ENCODE assay signal across 8 cellular contexts in the genomic region with DNA sequence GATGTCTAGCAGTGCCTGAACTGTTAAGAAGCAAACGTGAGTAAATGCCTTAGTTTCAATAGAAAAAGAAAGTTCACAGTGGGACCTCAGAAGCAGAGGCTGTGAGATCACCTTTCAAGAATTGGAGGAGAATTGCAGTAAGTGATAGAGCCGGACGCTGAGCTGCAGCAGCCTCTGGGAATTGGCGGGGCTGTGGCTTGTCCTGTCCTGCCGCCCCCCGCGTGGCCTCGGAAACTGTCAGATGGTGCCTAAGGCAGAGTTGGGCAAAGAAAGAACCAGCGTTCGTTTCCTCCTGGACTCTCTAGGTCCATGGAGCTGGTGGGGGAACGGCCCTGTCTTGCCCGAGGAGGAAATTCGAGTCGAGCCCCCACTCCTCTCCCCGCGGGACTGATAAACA. TPM values are rescaled to one million over a fixed set of nuclear protein-coding genes. Genes with fewer than 3 reads are reported as not detected.
DNase-seq lines count a peak whose midpoint lies in the region; ATAC-seq lines count a peak whose summit lies in the region.

No MANE protein-coding gene starts in this region.

- H3K9ac ChIP-seq in GM23248: peak overlapping the region; percentile 81

- H3K4me2 ChIP-seq in GM23248 (ENCODE audit: unreplicated experiment): peak overlapping the region; percentile 80

- peaks cover 9% of the 10 kb centered on the region; the same call in 1 of the 2 replicates for H3F3A ChIP-seq in GM23248 (ENCODE audit: insufficient read depth)

- ATAC-seq in stimulated activated memory B cell treated with anti-CD40 and anti-IgM and Interleukin-4, amounts not matched to agents 10 μg/mL and 1 μg/mL and 100 μg/mL, for 72 hours: peak; percentile 21
- ATAC-seq in GM19324 (IDR thresholded peaks at IDR 0.05; ENCODE audit: low FRiP score, unreplicated experiment) (no peak), GM21447 (IDR thresholded peaks at IDR 0.05; ENCODE audit: unreplicated experiment) (no peak), GM21367 (IDR thresholded peaks at IDR 0.05; ENCODE audit: unreplicated experiment) (no peak)

- no peaks in the 10 kb centered on the region for H3K36me3 ChIP-seq in GM23248 (ENCODE audit: low read depth)

- H3K27me3 ChIP-seq in GM23248 (replicated peaks; ENCODE audit: insufficient read depth): no peaks in the 10 kb centered on the region

- H3K4me1 ChIP-seq in GM23248 (ENCODE audit: insufficient read depth): peaks cover 7% of the 10 kb centered on the region

- 1 to 2% methylated on average over 15 to 16 of the region's 16 CpGs for WGBS in GM23248 (ENCODE audit: low coverage in 1 of 2, low lambda C conversion rate in 2 of 2, missing lambda C conversion rate in 2 of 2), 2 experiments

- H3K9me2 ChIP-seq in GM23248 (ENCODE audit: insufficient read depth): no peaks in the 10 kb centered on the region

- peak overlapping the region; percentile 89 for H3K4me3 Mint-ChIP-seq in stimulated activated memory B cell treated with anti-CD40 and anti-IgM and Interleukin-4, amounts not matched to agents 10 μg/mL and 1 μg/mL and 100 μg/mL, for 72 hours

- H3K27ac ChIP-seq in GM23248: peak overlapping the region; percentile 13; the same call in 1 of the 2 replicates

- in situ Hi-C loops in GM23248 (cut with MboI): no loop called here

- DNase-seq in 8988T: peak; percentile 44
- peak; percentile 71 for DNase-seq in GM23248
- DNase-seq in activated naive CD4-positive, alpha-beta T cell treated with anti-CD3 and anti-CD28 coated beads, Interleukin-2, amount 50 U/mL, for 16 hours: peak; percentile 17

- peak overlapping the region; percentile 88 for H3K27ac Mint-ChIP-seq in stimulated activated memory B cell treated with anti-CD40 and anti-IgM and Interleukin-4, amounts not matched to agents 10 μg/mL and 1 μg/mL and 100 μg/mL, for 72 hours

- H3K27me3 Mint-ChIP-seq in stimulated activated memory B cell treated with anti-CD40 and anti-IgM and Interleukin-4, amounts not matched to agents 10 μg/mL and 1 μg/mL and 100 μg/mL, for 72 hours: peaks cover 11% of the 10 kb centered on the region

- H3K36me3 Mint-ChIP-seq in stimulated activated memory B cell treated with anti-CD40 and anti-IgM and Interleukin-4, amounts not matched to agents 10 μg/mL and 1 μg/mL and 100 μg/mL, for 72 hours: peaks cover 15% of the 10 kb centered on the region

- H3K4me1 Mint-ChIP-seq in stimulated activated memory B cell treated with anti-CD40 and anti-IgM and Interleukin-4, amounts not matched to agents 10 μg/mL and 1 μg/mL and 100 μg/mL, for 72 hours: peaks cover 67% of the 10 kb centered on the region

- no peaks in the 10 kb centered on the region for H3K79me2 ChIP-seq in GM23248 (ENCODE audit: insufficient read depth)

- H2AFZ ChIP-seq in GM23248: peak overlapping the region; percentile 69

- no peaks in the 10 kb centered on the region for H3K9me3 ChIP-seq in GM23248 (ENCODE audit: low read depth)

- H3K4me3 ChIP-seq in GM23248: peak overlapping the region; percentile 82
- H3K4me3 ChIP-seq in iPS-11a (ENCODE audit: low read depth, low read length): peak overlapping the region; percentile 55

- no peaks in the 10 kb centered on the region for H3K9me3 Mint-ChIP-seq in stimulated activated memory B cell treated with anti-CD40 and anti-IgM and Interleukin-4, amounts not matched to agents 10 μg/mL and 1 μg/mL and 100 μg/mL, for 72 hours

- no peaks in the 10 kb centered on the region for H4K20me1 ChIP-seq in GM23248 (ENCODE audit: insufficient read depth)

RNA-seq across cellular contexts. Expression of a gene that starts 0.6 kb away (rescaled TPM):
- 23.9 and 30.2 TPM in 2 replicates for total RNA-seq in GM23248 (2014; rRNA removed; shearing (Covaris generic))
- 6.5 and 9.0 TPM in 2 replicates for polyA plus RNA-seq in GM23248 (2016; fragmentation: Nextera tagmentation; extraction: Ambion mirVana)

Comparison
In these comparisons a context has a peak if more than half of its experiments do, and no peak if none do; other contexts are left out.
1. DNase-seq: peak in every context shown above with its lines; median percentile 71 in GM23248; 44 in 8988T; 17 in activated naive CD4-positive, alpha-beta T cell treated with anti-CD3 and anti-CD28 coated beads, Interleukin-2, amount 50 U/mL, for 16 hours.